ENCODE assay signal across 17 cellular contexts in genomic region chr7:36227223-36227622, GRCh38.
DNase-seq lines count a peak whose midpoint lies in the region; ATAC-seq, FAIRE-seq and TF ChIP-seq lines count a peak whose summit lies in the region.
"Had no signal": no experiment of that assay in that cellular context is flagged by ENCODE, and none has a peak within 500 bp of the region (broad histone marks: within the 10 kb centered on the region; RNA-seq: fewer than 3 reads in every experiment).

No MANE protein-coding gene starts in this region.

- H3K27ac ChIP-seq in A549 (no peak overlapping the region), osteoblast (ENCODE audit: low read depth, low read length) (no peak overlapping the region)
- H3K27ac ChIP-seq: WERI-Rb-1 had no signal

- H3K79me2 ChIP-seq in osteoblast (ENCODE audit: insufficient read depth, low read length) = no peaks in the 10 kb centered on the region

- ATAC-seq in A549 = peak in 1 of 2 experiments; percentile 40; a peak in 1 of 6 replicates
- no peak for ATAC-seq in stimulated activated effector memory CD8-positive, alpha-beta T cell treated with anti-CD3 and anti-CD28 coated beads, Interleukin-12 subunit alpha, Interleukin-12 subunit beta, amount 100 ng/mL, for 72 hours
- ATAC-seq: activated T-cell treated with anti-CD3 and anti-CD28 coated beads, Interleukin-2, amount 50 U/mL, for 72 hours; Panc1 had no signal

- H3K4me1 ChIP-seq in A549 = peaks cover 3% of the 10 kb centered on the region
- H3K4me1 ChIP-seq in osteoblast (ENCODE audit: insufficient read depth, low read length) = no peaks in the 10 kb centered on the region

- TF ChIP-seq POLR2A in A549 (IDR thresholded peaks at IDR 0.05; ENCODE audit: low read length) = no peak

- no peak for FAIRE-seq in A549 (lab: Jason Lieb, UNC)

- 73% methylated on average over 5 of the region's 5 CpGs for WGBS in A549 (ENCODE audit: missing lambda C conversion rate)

- H3K4me1 Mint-ChIP-seq in stimulated activated effector memory CD8-positive, alpha-beta T cell treated with anti-CD3 and anti-CD28 coated beads, Interleukin-12 subunit alpha, Interleukin-12 subunit beta, amount 100 ng/mL, for 72 hours = no peaks in the 10 kb centered on the region

- no peaks in the 10 kb centered on the region for H3K36me3 Mint-ChIP-seq in stimulated activated effector memory CD8-positive, alpha-beta T cell treated with anti-CD3 and anti-CD28 coated beads, Interleukin-12 subunit alpha, Interleukin-12 subunit beta, amount 100 ng/mL, for 72 hours
- H3K36me3 Mint-ChIP-seq: mesothelial cell of epicardium had no signal

- H3K4me3 Mint-ChIP-seq in stimulated activated effector memory CD8-positive, alpha-beta T cell treated with anti-CD3 and anti-CD28 coated beads, Interleukin-12 subunit alpha, Interleukin-12 subunit beta, amount 100 ng/mL, for 72 hours = no peak overlapping the region
- H3K4me3 Mint-ChIP-seq: activated T-cell treated with anti-CD3 and anti-CD28 coated beads, Interleukin-2, amount 50 U/mL, for 72 hours; H9; mesothelial cell of epicardium had no signal

- H3K9me3 Mint-ChIP-seq in stimulated activated effector memory CD8-positive, alpha-beta T cell treated with anti-CD3 and anti-CD28 coated beads, Interleukin-12 subunit alpha, Interleukin-12 subunit beta, amount 100 ng/mL, for 72 hours = no peaks in the 10 kb centered on the region
- H3K9me3 Mint-ChIP-seq: activated T-cell treated with anti-CD3 and anti-CD28 coated beads, Interleukin-2, amount 50 U/mL, for 72 hours; H9; mesothelial cell of epicardium had no signal

- no peak overlapping the region for H2AFZ ChIP-seq in osteoblast (ENCODE audit: low read length)

- POLR2A ChIA-PET in A549 (lab: Yijun Ruan, JAX) = no interaction called here

- no peak for TF ChIP-seq EP300 in A549 (IDR thresholded peaks at IDR 0.05)

- TF ChIP-seq CTCF in A549 (IDR thresholded peaks at IDR 0.05) (no peak), fibroblast of the aortic adventitia (IDR thresholded peaks at IDR 0.05; ENCODE audit: insufficient read depth, low read length) (no peak), osteoblast (IDR thresholded peaks at IDR 0.05; ENCODE audit: extremely low read depth, low read depth, low read length) (no peak)

- CTCF ChIA-PET in A549 (lab: Yijun Ruan, JAX) = interaction anchor here (1.1 kb wide), 1 partner anchor 92 kb away, joined by 3 read pairs; no protein-coding TSS in a partner anchor

- TF ChIP-seq RAD21 in A549 (conservative IDR thresholded peaks at IDR 0.05 in 1 of 2, IDR thresholded peaks at IDR 0.05 in 1 of 2) = no peak

- no peaks in the 10 kb centered on the region for H3K36me3 ChIP-seq in MG63
- no peaks in the 10 kb centered on the region for H3K36me3 ChIP-seq in osteoblast (ENCODE audit: insufficient read depth, low read length)
- H3K36me3 ChIP-seq: WERI-Rb-1 had no signal

- H3K27ac Mint-ChIP-seq in stimulated activated effector memory CD8-positive, alpha-beta T cell treated with anti-CD3 and anti-CD28 coated beads, Interleukin-12 subunit alpha, Interleukin-12 subunit beta, amount 100 ng/mL, for 72 hours = no peak overlapping the region
- H3K27ac Mint-ChIP-seq: activated T-cell treated with anti-CD3 and anti-CD28 coated beads, Interleukin-2, amount 50 U/mL, for 72 hours; H9 had no signal

- no peaks in the 10 kb centered on the region for H4K20me1 ChIP-seq in osteoblast (ENCODE audit: insufficient read depth, low read length)

- peak overlapping the region; percentile 1; the same call in 1 of the 3 replicates for H3K4me2 ChIP-seq in A549
- no peak overlapping the region for H3K4me2 ChIP-seq in osteoblast (ENCODE audit: insufficient read depth, low read length)

- H3K4me3 ChIP-seq in A549 (no peak overlapping the region), MG63 (no peak overlapping the region), fibroblast of the aortic adventitia (ENCODE audit: low read depth, low read length) (no peak overlapping the region), osteoblast (ENCODE audit: insufficient read depth, low read length) (no peak overlapping the region)
- H3K4me3 ChIP-seq: skin epidermis had no signal

- DNase-seq in A549 (ENCODE audit: low read depth in 1 of 2, low spot score in 1 of 2) = no peak
- peak; percentile 89 for DNase-seq in MG63
- DNase-seq in fibroblast of the aortic adventitia (ENCODE audit: low read depth) = peak; percentile 62
- peak; percentile 93 for DNase-seq in osteoblast (ENCODE audit: insufficient read length, low spot score, missing footprints)
- no peak for DNase-seq in RPMI8226
- DNase-seq in stimulated activated effector memory CD8-positive, alpha-beta T cell treated with anti-CD3 and anti-CD28 coated beads, Interleukin-12 subunit alpha, Interleukin-12 subunit beta, amount 100 ng/mL, for 72 hours (ENCODE audit: low spot score in 2 of 2) = no peak
- no peak for DNase-seq in inferior parietal cortex (ENCODE audit: extremely low spot score)
- DNase-seq in SHP77 treated with DMSO at 0.1 percent for 48 hours (lab: John Stamatoyannopoulos, UW) = no peak
- DNase-seq: activated T-cell treated with anti-CD3 and anti-CD28 coated beads, Interleukin-2, amount 50 U/mL, for 72 hours; AML-193; caudate nucleus; H9; NCI-H2171 treated with DMSO at 0.1 percent for 48 hours; WERI-Rb-1 had no signal

- H3K27me3 ChIP-seq in MG63 (no peaks in the 10 kb centered on the region), osteoblast (ENCODE audit: insufficient read depth, low read length) (no peaks in the 10 kb centered on the region)

- H3K9me3 ChIP-seq in A549 = no peaks in the 10 kb centered on the region
- H3K9me3 ChIP-seq in MG63 = no peaks in the 10 kb centered on the region
- no peaks in the 10 kb centered on the region for H3K9me3 ChIP-seq in osteoblast (ENCODE audit: low read depth, low read length)

TF ChIP-seq in A549, 52 proteins besides CTCF, POLR2A, EP300 and RAD21:
- TF ChIP-seq ZC3H11A (IDR thresholded peaks at IDR 0.05) (no peak), NPAS2 (CRISPR knock-in tag; IDR thresholded peaks at IDR 0.05; ENCODE audit: borderline replicate concordance) (no peak), RCOR1 (IDR thresholded peaks at IDR 0.05; ENCODE audit: low read depth, low read length) (no peak), ESRRA (IDR thresholded peaks at IDR 0.05; ENCODE audit: borderline replicate concordance, low read length) (no peak), SREBF2 (IDR thresholded peaks at IDR 0.05) (no peak), SMC3 (IDR thresholded peaks at IDR 0.05) (no peak), RARB (CRISPR knock-in tag; IDR thresholded peaks at IDR 0.05) (no peak), FOXS1 (CRISPR knock-in tag; IDR thresholded peaks at IDR 0.05) (no peak), E2F6 (IDR thresholded peaks at IDR 0.05; ENCODE audit: borderline replicate concordance, low read depth) (no peak), CEBPB (IDR thresholded peaks at IDR 0.05) (no peak), CBX2 (IDR thresholded peaks at IDR 0.05; ENCODE audit: borderline replicate concordance, low read depth) (no peak), TP53 (CRISPR knock-in tag; IDR thresholded peaks at IDR 0.05) (no peak), POLR2AphosphoS2 (conservative IDR thresholded peaks at IDR 0.05; ENCODE audit: low read length) (no peak), EHF (CRISPR knock-in tag; IDR thresholded peaks at IDR 0.05) (no peak), FOSB (CRISPR knock-in tag; IDR thresholded peaks at IDR 0.05) (no peak), HOXA7 (CRISPR knock-in tag; IDR thresholded peaks at IDR 0.05) (no peak)
- TF ChIP-seq, protein P1, sequence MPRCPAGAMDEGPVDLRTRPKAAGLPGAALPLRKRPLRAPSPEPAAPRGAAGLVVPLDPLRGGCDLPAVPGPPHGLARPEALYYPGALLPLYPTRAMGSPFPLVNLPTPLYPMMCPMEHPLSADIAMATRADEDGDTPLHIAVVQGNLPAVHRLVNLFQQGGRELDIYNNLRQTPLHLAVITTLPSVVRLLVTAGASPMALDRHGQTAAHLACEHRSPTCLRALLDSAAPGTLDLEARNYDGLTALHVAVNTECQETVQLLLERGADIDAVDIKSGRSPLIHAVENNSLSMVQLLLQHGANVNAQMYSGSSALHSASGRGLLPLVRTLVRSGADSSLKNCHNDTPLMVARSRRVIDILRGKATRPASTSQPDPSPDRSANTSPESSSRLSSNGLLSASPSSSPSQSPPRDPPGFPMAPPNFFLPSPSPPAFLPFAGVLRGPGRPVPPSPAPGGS (IDR thresholded peaks at IDR 0.05) = no peak

Comparison
In these comparisons a context has a peak if more than half of its experiments do, and no peak if none do; other contexts are left out.
1. DNase-seq: peak in MG63 (single experiment), fibroblast of the aortic adventitia (single experiment) and osteoblast (single experiment); none in A549 (0 of 2), RPMI8226 (single experiment), stimulated activated effector memory CD8-positive, alpha-beta T cell treated with anti-CD3 and anti-CD28 coated beads, Interleukin-12 subunit alpha, Interleukin-12 subunit beta, amount 100 ng/mL, for 72 hours (0 of 2), inferior parietal cortex (single experiment) and SHP77 treated with DMSO at 0.1 percent for 48 hours (single experiment).